Comparison of ENCODE assay signal across 28 cellular contexts in genomic region chr21:45920824-45921600, GRCh38.
"Had no signal": no experiment of that assay in that cellular context is flagged by ENCODE, and none has a peak within 500 bp of the region (broad histone marks: within the 10 kb centered on the region; RNA-seq: fewer than 3 reads in every experiment).

No MANE protein-coding gene starts in this region.

- H3K27me3 ChIP-seq: brain microvascular endothelial cell, gastroesophageal sphincter, hepatocyte, ovary, stomach, thyroid gland, upper lobe of left lung, vagina had no signal

- H3K36me3 Mint-ChIP-seq: activated naive CD8-positive, alpha-beta T cell treated with anti-CD3 and anti-CD28 coated beads for 36 hours; stimulated activated memory B cell treated with anti-CD40 and anti-IgM and Interleukin-4, amounts not matched to agents 10 μg/mL and 1 μg/mL and 100 μg/mL, for 72 hours had no signal

- H3K27ac ChIP-seq: brain microvascular endothelial cell, coronary artery, gastroesophageal sphincter, hepatocyte, ovary, stomach, thyroid gland, upper lobe of left lung, vagina, WERI-Rb-1 had no signal

- H3K27me3 Mint-ChIP-seq: activated naive CD8-positive, alpha-beta T cell treated with anti-CD3 and anti-CD28 coated beads for 36 hours; stimulated activated memory B cell treated with anti-CD40 and anti-IgM and Interleukin-4, amounts not matched to agents 10 μg/mL and 1 μg/mL and 100 μg/mL, for 72 hours had no signal

- H3K9me3 ChIP-seq: gastroesophageal sphincter, mucosa of descending colon, ovary, stomach, thyroid gland, upper lobe of left lung, vagina had no signal

- H3K27ac Mint-ChIP-seq: activated naive CD4-positive, alpha-beta T cell treated with anti-CD3 and anti-CD28 coated beads for 36 hours; activated naive CD8-positive, alpha-beta T cell treated with anti-CD3 and anti-CD28 coated beads for 36 hours; stimulated activated memory B cell treated with anti-CD40 and anti-IgM and Interleukin-4, amounts not matched to agents 10 μg/mL and 1 μg/mL and 100 μg/mL, for 72 hours had no signal

- ATAC-seq: activated CD4-positive, CD25-positive, alpha-beta regulatory T cell treated with anti-CD3 and anti-CD28 coated beads, Interleukin-2, amount 50 U/mL, for 24 hours; gastroesophageal sphincter; left cardiac atrium; left ventricle myocardium superior; mucosa of descending colon; sciatic nerve; stimulated activated memory B cell treated with anti-CD40 and anti-IgM and Interleukin-4, amounts not matched to agents 10 μg/mL and 1 μg/mL and 100 μg/mL, for 72 hours had no signal

- H3K4me1 ChIP-seq: thyroid gland, upper lobe of left lung, vagina had no signal

- DNase-seq: activated CD4-positive, alpha-beta T cell treated with anti-CD3 and anti-CD28 coated beads for 48 hours; activated CD4-positive, alpha-beta T cell treated with anti-CD3 and anti-CD28 coated beads, Interleukin-2, amount 50 U/mL, for 48 hours; activated CD8-positive, alpha-beta memory T cell treated with anti-CD3 and anti-CD28 coated beads for 24 hours; activated effector memory CD4-positive, alpha-beta T cell treated with anti-CD3 and anti-CD28 coated beads, Interleukin-2, amount 50 U/mL, for 16 hours; activated naive CD4-positive, alpha-beta T cell treated with anti-CD3 and anti-CD28 coated beads for 36 hours; activated naive CD8-positive, alpha-beta T cell treated with anti-CD3 and anti-CD28 coated beads for 36 hours; brain microvascular endothelial cell; islet precursor cell; left ventricle myocardium superior; mucosa of descending colon; ovary; small intestine; stimulated activated CD4-positive, alpha-beta T cell treated with anti-CD3 and anti-CD28 coated beads, Interleukin-1b, Interleukin-23, amount 100 ng/mL, for 48 hours; stimulated activated CD4-positive, alpha-beta T cell treated with anti-CD3 and anti-CD28 coated beads, Interleukin-4, amount 100 ng/mL, for 4 hours; stimulated activated CD8-positive, alpha-beta memory T cell treated with anti-CD3 and anti-CD28 coated beads, Interleukin-4, amount 100 ng/mL, for 48 hours; stomach; thyroid gland; upper lobe of left lung; WERI-Rb-1 had no signal

- H3K9me3 Mint-ChIP-seq: activated naive CD4-positive, alpha-beta T cell treated with anti-CD3 and anti-CD28 coated beads for 36 hours; activated naive CD8-positive, alpha-beta T cell treated with anti-CD3 and anti-CD28 coated beads for 36 hours; nephron; stimulated activated memory B cell treated with anti-CD40 and anti-IgM and Interleukin-4, amounts not matched to agents 10 μg/mL and 1 μg/mL and 100 μg/mL, for 72 hours had no signal

- H3K4me3 ChIP-seq: coronary artery, gastroesophageal sphincter, hepatocyte, mucosa of descending colon, ovary, stomach, thyroid gland, upper lobe of left lung, vagina had no signal

- H3K4me3 Mint-ChIP-seq: activated naive CD4-positive, alpha-beta T cell treated with anti-CD3 and anti-CD28 coated beads for 36 hours; activated naive CD8-positive, alpha-beta T cell treated with anti-CD3 and anti-CD28 coated beads for 36 hours; nephron; stimulated activated memory B cell treated with anti-CD40 and anti-IgM and Interleukin-4, amounts not matched to agents 10 μg/mL and 1 μg/mL and 100 μg/mL, for 72 hours had no signal

- H3K36me3 ChIP-seq: brain microvascular endothelial cell, gastroesophageal sphincter, ovary, stomach, thyroid gland, upper lobe of left lung, vagina had no signal
